In the genomic region with DNA sequence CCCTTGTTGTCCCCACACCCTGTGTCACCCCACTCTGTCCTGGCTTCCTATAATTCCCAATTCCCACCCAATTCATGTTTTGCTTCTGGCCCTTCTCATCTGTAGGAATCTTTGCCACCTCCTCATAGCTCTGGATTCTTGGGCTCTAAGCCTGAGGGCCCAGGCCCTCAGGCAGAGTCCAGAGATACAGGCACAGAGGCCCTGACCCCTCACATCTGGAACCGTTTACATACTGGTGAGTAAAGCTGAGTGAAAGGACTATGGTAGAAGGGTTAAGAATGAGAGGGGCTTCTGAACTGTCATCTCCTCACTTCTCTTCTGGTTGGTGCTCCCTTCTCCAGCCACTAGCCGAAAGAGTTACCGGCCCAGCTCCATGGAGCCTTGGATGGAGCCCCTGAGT, we compare ENCODE assay signal across 1 cellular context.
TF ChIP-seq lines count a peak whose summit lies in the region.

No MANE protein-coding gene starts in this region.

TF ChIP-seq in SK-N-SH treated with all-trans-retinoic acid at 6 μM for 48 hours, 23 proteins besides CTCF, POLR2A, EP300 and RAD21 (continued from another document):
- TF ChIP-seq, protein P1, sequence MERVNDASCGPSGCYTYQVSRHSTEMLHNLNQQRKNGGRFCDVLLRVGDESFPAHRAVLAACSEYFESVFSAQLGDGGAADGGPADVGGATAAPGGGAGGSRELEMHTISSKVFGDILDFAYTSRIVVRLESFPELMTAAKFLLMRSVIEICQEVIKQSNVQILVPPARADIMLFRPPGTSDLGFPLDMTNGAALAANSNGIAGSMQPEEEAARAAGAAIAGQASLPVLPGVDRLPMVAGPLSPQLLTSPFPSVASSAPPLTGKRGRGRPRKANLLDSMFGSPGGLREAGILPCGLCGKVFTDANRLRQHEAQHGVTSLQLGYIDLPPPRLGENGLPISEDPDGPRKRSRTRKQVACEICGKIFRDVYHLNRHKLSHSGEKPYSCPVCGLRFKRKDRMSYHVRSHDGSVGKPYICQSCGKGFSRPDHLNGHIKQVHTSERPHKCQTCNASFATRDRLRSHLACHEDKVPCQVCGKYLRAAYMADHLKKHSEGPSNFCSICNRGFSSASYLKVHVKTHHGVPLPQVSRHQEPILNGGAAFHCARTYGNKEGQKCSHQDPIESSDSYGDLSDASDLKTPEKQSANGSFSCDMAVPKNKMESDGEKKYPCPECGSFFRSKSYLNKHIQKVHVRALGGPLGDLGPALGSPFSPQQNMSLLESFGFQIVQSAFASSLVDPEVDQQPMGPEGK (CRISPR knock-in tag; IDR thresholded peaks at IDR 0.05; ENCODE audit: borderline replicate concordance): no peak
- TF ChIP-seq ZFP30 (CRISPR knock-in tag; IDR thresholded peaks at IDR 0.05) (no peak), CSDC2 (CRISPR knock-in tag; IDR thresholded peaks at IDR 0.05) (no peak), SNAI2 (CRISPR knock-in tag; IDR thresholded peaks at IDR 0.05) (no peak), GLIS3 (CRISPR knock-in tag; IDR thresholded peaks at IDR 0.05) (no peak), ZNF70 (CRISPR knock-in tag; IDR thresholded peaks at IDR 0.05) (no peak), ISL1 (CRISPR knock-in tag; IDR thresholded peaks at IDR 0.05) (no peak), RARB (CRISPR knock-in tag; IDR thresholded peaks at IDR 0.05) (no peak), CSRNP3 (CRISPR knock-in tag; IDR thresholded peaks at IDR 0.05) (no peak)
